ENCODE assay signal across 18 cellular contexts in the genomic region with DNA sequence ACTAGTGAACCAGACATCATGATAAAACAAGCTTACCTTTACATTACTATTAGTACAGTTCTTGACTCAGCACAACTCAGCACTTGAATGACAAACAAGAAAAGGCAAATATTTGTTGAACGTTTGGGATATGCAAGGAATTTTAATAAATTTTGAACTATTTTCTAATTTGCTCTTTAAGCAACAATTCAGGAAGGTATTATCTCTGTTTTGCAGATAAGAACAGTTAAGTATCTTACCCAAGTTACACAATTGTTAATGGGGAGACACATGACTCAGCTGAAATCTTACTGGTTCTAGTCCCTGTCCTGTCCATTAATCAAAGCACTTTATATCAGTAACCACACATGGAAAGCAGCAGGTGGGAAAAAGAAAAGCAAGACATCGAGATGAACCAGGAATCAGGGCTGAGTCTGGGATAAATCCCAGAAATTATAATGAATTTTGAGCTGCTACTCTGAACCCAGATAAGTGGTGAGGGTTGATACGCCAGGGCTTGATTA.
"Had no signal": no experiment of that assay in that cellular context is flagged by ENCODE, and none has a peak within 500 bp of the region (broad histone marks: within the 10 kb centered on the region; RNA-seq: fewer than 3 reads in every experiment).

No MANE protein-coding gene starts in this region.

- ATAC-seq: activated CD4-positive, CD25-positive, alpha-beta regulatory T cell treated with anti-CD3 and anti-CD28 coated beads, Interleukin-2, amount 50 U/mL, for 24 hours; activated CD8-positive, alpha-beta T cell treated with anti-CD3 and anti-CD28 coated beads for 36 hours; body of pancreas; Panc1; Right ventricle myocardium inferior had no signal

- H3K27ac ChIP-seq: adrenal gland, ascending aorta, body of pancreas, KMS-11 had no signal

- DNase-seq: activated CD4-positive, alpha-beta T cell treated with anti-CD3 and anti-CD28 coated beads for 4 hours; activated CD8-positive, alpha-beta memory T cell treated with anti-CD3 and anti-CD28 coated beads, Interleukin-2, amount 50 U/mL, for 4 hours; activated CD8-positive, alpha-beta T cell treated with anti-CD3 and anti-CD28 coated beads for 36 hours; activated naive CD4-positive, alpha-beta T cell treated with anti-CD3 and anti-CD28 coated beads, Interleukin-2, amount 50 U/mL, for 16 hours; activated naive CD8-positive, alpha-beta T cell treated with anti-CD3 and anti-CD28 coated beads, Interleukin-2, amount 10 ng/mL, durations not matched to agents 7 days and 5 days; adrenal gland; body of pancreas; MV-4-11; NCI-H1092 treated with DMSO at 0.1 percent for 48 hours; NCI-H1436; NCI-H1694 treated with DMSO at 0.1 percent for 48 hours; NCI-H2029 treated with DMSO at 0.1 percent for 48 hours; RPMI8226 had no signal

- H3K36me3 ChIP-seq: adrenal gland, ascending aorta had no signal

- H3K4me1 ChIP-seq: adrenal gland, ascending aorta, body of pancreas had no signal

- H3K9me3 ChIP-seq: adrenal gland, ascending aorta, body of pancreas had no signal

- H3K4me3 ChIP-seq: adrenal gland, ascending aorta, body of pancreas had no signal

- H3K27me3 ChIP-seq: adrenal gland, ascending aorta, body of pancreas had no signal
